Comparison of ENCODE assay signal across 8 cellular contexts in the genomic region with DNA sequence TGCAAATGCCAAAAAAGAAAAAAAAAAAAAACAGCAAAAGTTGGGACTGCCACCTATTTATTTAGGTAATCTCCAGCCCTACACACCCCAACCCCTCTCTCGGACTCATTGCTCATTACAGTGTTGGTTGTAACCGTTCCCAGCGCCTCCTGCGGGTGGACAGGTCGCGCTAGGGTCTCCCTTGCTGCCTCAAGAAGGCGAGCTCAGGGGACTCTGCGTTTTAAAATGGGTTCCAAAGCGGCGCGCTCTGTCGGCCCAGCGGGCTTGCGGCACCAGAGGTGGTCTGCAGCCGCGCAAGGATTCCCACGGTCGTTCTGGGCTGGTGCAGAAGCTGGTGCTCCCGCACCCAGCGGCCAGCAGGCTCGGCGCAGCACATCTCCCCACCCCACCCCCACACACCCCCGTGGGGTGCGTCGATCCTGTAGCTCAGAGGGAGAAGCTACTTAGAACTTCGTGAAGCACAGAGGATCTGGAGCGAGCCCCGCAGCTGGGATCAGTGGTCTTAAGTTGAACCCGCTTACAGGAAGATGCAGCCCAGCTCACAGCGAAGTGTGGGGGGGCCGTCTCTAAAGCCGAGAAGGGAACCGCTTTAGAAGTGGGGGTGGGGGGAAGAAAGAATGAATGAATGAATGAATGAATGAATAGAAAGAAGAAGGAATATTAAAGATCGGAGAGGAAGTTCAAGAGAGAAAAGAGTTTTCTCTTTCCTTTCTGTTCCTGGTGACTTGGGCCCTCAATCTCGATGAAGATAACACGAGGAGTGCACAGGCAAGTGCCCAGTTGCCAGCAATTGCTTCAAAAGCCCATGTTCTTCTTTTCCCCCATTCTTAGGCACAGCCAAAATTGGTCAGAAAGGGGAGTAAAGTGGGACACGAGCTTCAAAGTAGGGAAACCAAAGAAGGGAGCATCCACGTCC. TPM values are rescaled to one million over a fixed set of nuclear protein-coding genes. Genes with fewer than 3 reads are reported as not detected.
DNase-seq lines count a peak whose midpoint lies in the region; ATAC-seq and TF ChIP-seq lines count a peak whose summit lies in the region.

No MANE protein-coding gene starts in this region.

- peak; percentile 52 for TF ChIP-seq CTCF in LNCAP (IDR thresholded peaks at IDR 0.05)
- peak; percentile 44 for TF ChIP-seq CTCF in neural progenitor cell (IDR thresholded peaks at IDR 0.05)

- no peak overlapping the region for H3K27ac Mint-ChIP-seq in neural progenitor cell

- peaks cover 54% of the 10 kb centered on the region for H3K4me1 Mint-ChIP-seq in neural progenitor cell

- H3K36me3 ChIP-seq in neural progenitor cell: no peaks in the 10 kb centered on the region

- no peaks in the 10 kb centered on the region for H3K9me3 ChIP-seq in neural progenitor cell (ENCODE audit: low read depth)

- peak overlapping the region; percentile 82 for H3K4me3 Mint-ChIP-seq in neural progenitor cell

- no peak overlapping the region for H3K27ac ChIP-seq in neural progenitor cell

- H3K4me2 ChIP-seq in neural progenitor cell: peak overlapping the region; percentile 91

- H2AFZ ChIP-seq in neural progenitor cell (replicated peaks): no peak overlapping the region

- H4K20me1 ChIP-seq in neural progenitor cell (ENCODE audit: low read depth): peaks cover 87% of the 10 kb centered on the region

- peak overlapping the region; percentile 57 for H3K4me3 ChIP-seq in neural progenitor cell

- peaks cover 50% of the 10 kb centered on the region for H3F3A ChIP-seq in neural progenitor cell (ENCODE audit: low read depth)

- peaks cover 87% of the 10 kb centered on the region for H3K27me3 Mint-ChIP-seq in neural progenitor cell (ENCODE audit: insufficient read depth, low read depth)

- peaks cover 4% of the 10 kb centered on the region for H3K9me3 Mint-ChIP-seq in neural progenitor cell

- no peaks in the 10 kb centered on the region for H3K36me3 Mint-ChIP-seq in neural progenitor cell

- H3K79me2 ChIP-seq in neural progenitor cell (ENCODE audit: low read depth): no peaks in the 10 kb centered on the region

- H3K9ac ChIP-seq in neural progenitor cell: no peak overlapping the region

- H3K27me3 ChIP-seq in neural progenitor cell: peaks cover 100% of the 10 kb centered on the region

- no peak for ATAC-seq in HG03159 (IDR thresholded peaks at IDR 0.05; ENCODE audit: unreplicated experiment)

- peak; percentile 45 for DNase-seq in D341Med (ENCODE audit: low spot score)
- peak; percentile 35 for DNase-seq in cerebellar cortex (ENCODE audit: low spot score)
- DNase-seq in neural progenitor cell (ENCODE audit: low spot score): peak; percentile 78
- DNase-seq in stimulated activated CD4-positive, alpha-beta T cell treated with anti-CD3 and anti-CD28 coated beads, Interleukin-2, amount 100 ng/mL, for 48 hours: no peak
- no peak for DNase-seq in NCI-H1105 (lab: John Stamatoyannopoulos, UW)
- no peak for DNase-seq in amygdala (lab: John Stamatoyannopoulos, UW)

- H3K4me1 ChIP-seq in neural progenitor cell: peaks cover 59% of the 10 kb centered on the region

RNA-seq across cellular contexts. Expression of a gene that starts 0.8 kb away (rescaled TPM):
- 0.39 and 0.65 TPM in 2 replicates for total RNA-seq in neural progenitor cell (ENCODE audit: low replicate concordance)

Comparison
In these comparisons a context has a peak if more than half of its experiments do, and no peak if none do; other contexts are left out.
1. DNase-seq: peak in D341Med (single experiment), cerebellar cortex (single experiment) and neural progenitor cell (single experiment); none in stimulated activated CD4-positive, alpha-beta T cell treated with anti-CD3 and anti-CD28 coated beads, Interleukin-2, amount 100 ng/mL, for 48 hours (0 of 2), NCI-H1105 (single experiment) and amygdala (0 of 56).